In the genomic region with DNA sequence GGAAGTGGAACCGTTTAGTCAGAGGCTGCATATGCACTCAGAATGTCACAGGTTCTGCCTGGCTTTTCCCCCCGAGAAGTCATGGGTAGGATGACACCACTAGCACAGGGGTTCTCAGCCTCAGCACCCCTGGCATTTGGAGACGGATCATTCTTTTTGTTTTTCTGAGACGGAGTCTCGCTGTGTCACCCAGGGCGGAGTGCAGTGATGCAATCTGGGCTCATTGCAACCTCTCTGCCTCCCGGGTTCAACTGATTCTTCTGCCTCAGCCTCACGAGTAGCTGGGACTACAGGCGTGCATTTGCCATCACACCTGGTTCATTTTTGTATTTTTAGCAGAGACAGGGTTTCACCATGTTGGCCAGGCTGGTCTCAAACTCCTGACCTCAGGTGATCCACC, we compare ENCODE assay signal across 16 cellular contexts. TPM values are rescaled to one million over a fixed set of nuclear protein-coding genes. Genes with fewer than 3 reads are reported as not detected.
DNase-seq lines count a peak whose midpoint lies in the region; ATAC-seq, FAIRE-seq and TF ChIP-seq lines count a peak whose summit lies in the region.
"Had no signal": no experiment of that assay in that cellular context is flagged by ENCODE, and none has a peak within 500 bp of the region (broad histone marks: within the 10 kb centered on the region; RNA-seq: fewer than 3 reads in every experiment).

No MANE protein-coding gene starts in this region.

- no peaks in the 10 kb centered on the region; the same call in 1 of the 2 replicates for H3K4me1 ChIP-seq in HEK293 (ENCODE audit: control insufficient read depth, insufficient read depth, low read length)
- peaks cover 0 to 14% of the 10 kb centered on the region in 2 experiments; a peak in 3 of 5 replicates for H3K4me1 ChIP-seq in K562 (replicated peaks in 1 of 2; ENCODE audit: control insufficient read depth in 2 of 2, insufficient read depth in 2 of 2, low read length in 2 of 2)
- H3K4me1 ChIP-seq in trophoblast cell (ENCODE audit: control insufficient read depth in 1 of 2, insufficient read depth in 2 of 2, low read length in 2 of 2), result no peaks in the 10 kb centered on the region
- H3K4me1 ChIP-seq in thyroid gland, result peaks cover 0 to 9% of the 10 kb centered on the region in 2 donors

- H3K36me3 ChIP-seq in HEK293 (ENCODE audit: control insufficient read depth in 2 of 2, insufficient read depth in 1 of 2, low read length in 2 of 2), result peaks cover 28 to 37% of the 10 kb centered on the region in 2 experiments; a peak in 2 of 3 replicates
- peaks cover 27% of the 10 kb centered on the region; the same call in 2 of the 3 replicates for H3K36me3 ChIP-seq in K562 (ENCODE audit: control insufficient read depth, insufficient read depth, low read length)
- H3K36me3 ChIP-seq in trophoblast cell (ENCODE audit: control insufficient read depth in 1 of 2, insufficient read depth in 2 of 2, low read length in 2 of 2), result peaks cover 0 to 1% of the 10 kb centered on the region in 2 experiments
- H3K36me3 ChIP-seq in thyroid gland, result no peaks in the 10 kb centered on the region

- 55% methylated on average over 9 of the region's 9 CpGs for WGBS in K562 (ENCODE audit: insufficient coverage, low coverage, missing lambda C conversion rate)
- WGBS in trophoblast cell (ENCODE audit: extremely low coverage, insufficient coverage, insufficient read length), result no CpG with 5 or more reads among the region's 9 CpGs
- 93% methylated on average over 9 of the region's 9 CpGs for WGBS in thyroid gland, 2 donors

- H3K79me1 ChIP-seq in trophoblast cell (ENCODE audit: low read length), result no peaks in the 10 kb centered on the region

- ATAC-seq in K562 (no peak), GM21786 (IDR thresholded peaks at IDR 0.05; ENCODE audit: unreplicated experiment) (no peak), HG03469 (IDR thresholded peaks at IDR 0.05; ENCODE audit: unreplicated experiment) (no peak)

- CTCF ChIA-PET in HEK293 (lab: Yijun Ruan, JAX), result interaction anchor here (1.3 to 1.4 kb wide), 2 partner anchors 73 to 134 kb away, joined by 3 to 5 read pairs; no protein-coding TSS in a partner anchor
- CTCF ChIA-PET in K562 (lab: Yijun Ruan, JAX; ENCODE audit: low intra/inter-chr PET ratio), result no interaction called here

- H4K12ac ChIP-seq in trophoblast cell (ENCODE audit: low read depth, low read length), result no peak overlapping the region

- TF ChIP-seq EP300 in K562 (IDR thresholded peaks at IDR 0.05; ENCODE audit: low read length), result no peak

- H3K9me3 ChIP-seq in HEK293 (ENCODE audit: control insufficient read depth, insufficient read depth, low read depth, low read length), result no peaks in the 10 kb centered on the region
- H3K9me3 ChIP-seq in K562 (replicated peaks; ENCODE audit: control insufficient read depth, insufficient read depth, low read depth, low read length), result no peaks in the 10 kb centered on the region
- peaks cover 3% of the 10 kb centered on the region for H3K9me3 ChIP-seq in trophoblast cell (ENCODE audit: insufficient read depth, low read depth, low read length)
- H3K9me3 ChIP-seq in thyroid gland, result no peaks in the 10 kb centered on the region
- H3K9me3 ChIP-seq: BLaER1 treated with 17β-estradiol and CSF1 and Interleukin-3, amounts not matched to agents 10 nM and 100 nM had no signal

- no peak overlapping the region for H2AFZ ChIP-seq in K562 (ENCODE audit: low read depth, low read length)
- H2AFZ ChIP-seq in trophoblast cell (ENCODE audit: insufficient read depth, low read length, poor library complexity), result no peak overlapping the region

- no peaks in the 10 kb centered on the region for H3K27me3 ChIP-seq in K562 (ENCODE audit: control insufficient read depth in 2 of 2, insufficient read depth in 2 of 2, low read length in 2 of 2)
- H3K27me3 ChIP-seq in trophoblast cell (ENCODE audit: insufficient read depth, low read length), result no peaks in the 10 kb centered on the region
- no peaks in the 10 kb centered on the region for H3K27me3 ChIP-seq in thyroid gland
- H3K27me3 ChIP-seq: BLaER1 treated with 17β-estradiol and CSF1 and Interleukin-3, amounts not matched to agents 10 nM and 100 nM had no signal

- TF ChIP-seq CTCF in CD14-positive monocyte (IDR thresholded peaks at IDR 0.05) (no peak), HEK293 (tag by site-specific recombination; IDR thresholded peaks at IDR 0.05) (no peak), K562 (IDR thresholded peaks at IDR 0.05 in 2 of 3, conservative IDR thresholded peaks at IDR 0.05 in 1 of 3; ENCODE audit: insufficient read depth in 2 of 3, low read depth in 1 of 3, low read length in 3 of 3) (no peak), thyroid gland (IDR thresholded peaks at IDR 0.05) (no peak)

- POLR2A ChIA-PET in HEK293 (lab: Yijun Ruan, JAX), result interaction anchor here (0.9 kb wide), 1 partner anchor 29 kb away, joined by 3 read pairs; the partner anchor contains the start of gene BCL7A
- POLR2A ChIA-PET in K562 (lab: Yijun Ruan, JAX), result interaction anchor here (1.0 kb wide), 1 partner anchor 24 kb away, joined by 4 read pairs; no protein-coding TSS in a partner anchor

- H3K4me3 ChIP-seq in HEK293 (ENCODE audit: low read depth, low read length) (no peak overlapping the region), K562 (no peak overlapping the region), trophoblast cell (ENCODE audit: low read depth, low read length) (no peak overlapping the region), thyroid gland (replicated peaks in 1 of 3) (no peak overlapping the region)
- H3K4me3 ChIP-seq: BLaER1 treated with 17β-estradiol and CSF1 and Interleukin-3, amounts not matched to agents 10 nM and 100 nM had no signal

- no peak overlapping the region for H3K14ac ChIP-seq in trophoblast cell (ENCODE audit: low read length)

- no peak for TF ChIP-seq POLR2A in K562 (conservative IDR thresholded peaks at IDR 0.05)
- TF ChIP-seq POLR2A in thyroid gland (IDR thresholded peaks at IDR 0.05), result no peak

- H2AK5ac ChIP-seq in trophoblast cell (ENCODE audit: low read length), result no peak overlapping the region

- intact Hi-C loops in CD14-positive monocyte (cut with micrococcal nuclease), result no loop called here
- intact Hi-C loops in K562 (cut with micrococcal nuclease), result no loop called here
- intact Hi-C loops in thyroid gland (cut with DNase I), result loop anchor here (5.0 kb wide), 1 partner anchor 147 kb away; no protein-coding TSS in a partner anchor

- H3K27ac ChIP-seq in HEK293 (ENCODE audit: extremely low read depth, low read depth, low read length) (no peak overlapping the region), K562 (ENCODE audit: extremely low read depth, low read depth, low read length) (no peak overlapping the region), trophoblast cell (ENCODE audit: low read depth, low read length) (no peak overlapping the region), thyroid gland (no peak overlapping the region)
- H3K27ac ChIP-seq: HL-60 had no signal

- in situ Hi-C loops in K562 (cut with MboI), result no loop called here

- H4K20me1 ChIP-seq in K562 (replicated peaks; ENCODE audit: control insufficient read depth, insufficient read depth, low read length), result no peaks in the 10 kb centered on the region

- no peak overlapping the region for H4K91ac ChIP-seq in trophoblast cell (ENCODE audit: low read depth, low read length)

- peak overlapping the region; percentile 64 to 69 for H3K4me3 Mint-ChIP-seq in CD14-positive monocyte
- H3K4me3 Mint-ChIP-seq: CD4-positive, alpha-beta T cell had no signal

- H3K4me1 Mint-ChIP-seq in CD14-positive monocyte, result peaks cover 12% of the 10 kb centered on the region

- peak overlapping the region in 1 of 7 donors; percentile 54 for H3K27ac Mint-ChIP-seq in CD14-positive monocyte
- H3K27ac Mint-ChIP-seq: CD4-positive, alpha-beta T cell had no signal

- BruUV-seq in K562 (replicated peaks; lab: Mats Ljungman, UMichigan), result no TSS peak

- no peak overlapping the region for H3K23ac ChIP-seq in trophoblast cell (ENCODE audit: low read length)

- H3K4ac ChIP-seq in trophoblast cell (ENCODE audit: low read depth, low read length), result no peak overlapping the region

- H3K27me3 Mint-ChIP-seq in CD14-positive monocyte (ENCODE audit: low read depth in 3 of 3), result no peaks in the 10 kb centered on the region
- H3K27me3 Mint-ChIP-seq: CD4-positive, alpha-beta T cell had no signal

- TF ChIP-seq RAD21 in K562 (CRISPR knock-in tag; conservative IDR thresholded peaks at IDR 0.05 in 1 of 2, IDR thresholded peaks at IDR 0.05 in 1 of 2), result no peak

- H3K79me2 ChIP-seq in K562 (ENCODE audit: control insufficient read depth, insufficient read depth, low read length) (no peaks in the 10 kb centered on the region; the same call in 2 of the 3 replicates), trophoblast cell (ENCODE audit: control insufficient read depth, insufficient read depth, low read length, poor library complexity) (no peaks in the 10 kb centered on the region)

- peaks cover 0 to 1% (median 0%) of the 10 kb centered on the region in 7 donors for H3K9me3 Mint-ChIP-seq in CD14-positive monocyte
- H3K9me3 Mint-ChIP-seq: CD4-positive, alpha-beta T cell had no signal

- no peak overlapping the region for H2BK12ac ChIP-seq in trophoblast cell (ENCODE audit: low read length)

- H3K9ac ChIP-seq in K562 (ENCODE audit: insufficient read depth in 1 of 2, low read depth in 2 of 2, low read length in 2 of 2) (no peak overlapping the region), trophoblast cell (ENCODE audit: low read length) (no peak overlapping the region)
- H3K9ac ChIP-seq: BLaER1 treated with 17β-estradiol and CSF1 and Interleukin-3, amounts not matched to agents 10 nM and 100 nM had no signal

- peak overlapping the region; percentile 53 for H4K8ac ChIP-seq in trophoblast cell (ENCODE audit: low read depth, low read length)

- H3K36me3 Mint-ChIP-seq in CD14-positive monocyte, result peaks cover 0 to 25% of the 10 kb centered on the region in 2 donors

- no peak overlapping the region for H2BK120ac ChIP-seq in trophoblast cell (ENCODE audit: insufficient read depth, low read length, poor library complexity)

- no peaks in the 10 kb centered on the region for H3K9me1 ChIP-seq in K562 (ENCODE audit: control insufficient read depth, insufficient read depth, low read length)

- DNase-seq in CD14-positive monocyte (ENCODE audit: low spot score) (no peak), K562 (ENCODE audit: extremely low read depth in 1 of 4, low spot score in 3 of 4) (no peak), trophoblast cell (no peak), thyroid gland (no peak), NCI-H2227 treated with DMSO at 0.1 percent for 48 hours (lab: John Stamatoyannopoulos, UW) (no peak)
- DNase-seq: ACHN; Calu3; CD4-positive, alpha-beta T cell; DMS 273 treated with DMSO at 0.1 percent for 48 hours; HCEC 1CT had no signal

- FAIRE-seq in K562 (lab: Jason Lieb, UNC), result no peak
- FAIRE-seq: H1 had no signal

- H3K18ac ChIP-seq in trophoblast cell (ENCODE audit: low read length), result no peak overlapping the region

- H2BK5ac ChIP-seq in trophoblast cell (ENCODE audit: low read depth, low read length, poor library complexity), result no peak overlapping the region

- H3K4me2 ChIP-seq in K562 (ENCODE audit: insufficient read depth, low read length) (no peak overlapping the region), trophoblast cell (ENCODE audit: low read length) (no peak overlapping the region)
- H3K4me2 ChIP-seq: BLaER1 treated with 17β-estradiol and CSF1 and Interleukin-3, amounts not matched to agents 10 nM and 100 nM had no signal

RNA-seq across cellular contexts. Expression of gene BCL7A, which starts 28.1 kb away (rescaled TPM):
- polyA plus RNA-seq in CD14-positive monocyte (under 1 TPM; 0.34 to 0.79 TPM), K562 (2011; rRNA removed) (11.2 and 11.5 TPM in 2 replicates), K562 (2014; fragmentation: Illumina TruSeq; extraction: Trizol) (19.5 and 20.1 TPM in 2 replicates), K562 (2014; fragmentation: Nextera tagmentation; extraction: Ambion mirVana) (under 1 TPM; 0.25 to 0.30 TPM), K562 (2014; rRNA removed) (16.8 and 17.1 TPM in 2 replicates)
- 14.3 and 26.5 TPM in 2 replicates for total RNA-seq in K562 (2011; cell fraction: chromatin; rRNA removed; ENCODE audit: low replicate concordance)
- 14.6 and 18.5 TPM in 2 replicates for total RNA-seq in K562 (2011; cell fraction: nucleolus; rRNA removed)
- total RNA-seq in K562 (2011; cell fraction: nucleoplasm; rRNA removed), result 12.9 and 13.2 TPM in 2 replicates
- total RNA-seq in K562 (2014; rRNA removed) (16.1 and 23.1 TPM in 2 replicates), K562 (2014; rRNA removed; fragmentation: Illumina TruSeq; extraction: Trizol) (11.0 and 13.6 TPM in 2 replicates), K562 (2015; rRNA removed; fragmentation: Illumina TruSeq; extraction: Trizol) (14.9 TPM in 2 replicates), K562 (2021) (19.9 and 21.9 TPM in 2 replicates), thyroid gland (10 to 100 TPM; 18.3 to 27.2 (median 22.7) TPM)
- 13.9 and 19.9 TPM in 2 replicates for polyA plus RNA-seq in K562 (2011; cell fraction: cytosol; rRNA removed)
- polyA plus RNA-seq in K562 (2011; cell fraction: nucleus; rRNA removed), result 9.8 and 12.1 TPM in 2 replicates
- polyA plus RNA-seq in K562 (2012), result 14.5 and 17.2 TPM in 2 replicates
- polyA minus RNA-seq in K562 (2011; rRNA and poly(A)+ RNA removed), result 9.0 and 9.8 TPM in 2 replicates
- 8.2 and 11.0 TPM in 2 replicates for polyA minus RNA-seq in K562 (2011; cell fraction: cytosol; rRNA and poly(A)+ RNA removed)
- 2.8 and 4.3 TPM in 2 replicates for polyA minus RNA-seq in K562 (2011; cell fraction: nucleus; rRNA and poly(A)+ RNA removed)
- 5.1 and 5.2 TPM in 2 replicates for polyA plus RNA-seq in trophoblast cell (2013)

RNA-seq across cellular contexts. Expression of gene MLXIP, which starts 28.7 kb away (rescaled TPM):
- polyA plus RNA-seq in CD14-positive monocyte (1 to 10 TPM; 4.5 to 4.6 TPM), K562 (2011; rRNA removed) (14.4 and 20.7 TPM in 2 replicates), K562 (2014; fragmentation: Illumina TruSeq; extraction: Trizol) (40.7 and 46.7 TPM in 2 replicates), K562 (2014; fragmentation: Nextera tagmentation; extraction: Ambion mirVana) (1 to 10 TPM; 2.2 to 3.8 TPM), K562 (2014; rRNA removed) (26.0 and 26.5 TPM in 2 replicates)
- 289 and 513 TPM in 2 replicates for total RNA-seq in K562 (2011; cell fraction: chromatin; rRNA removed; ENCODE audit: low replicate concordance)
- total RNA-seq in K562 (2011; cell fraction: nucleolus; rRNA removed), result 197 and 203 TPM in 2 replicates
- total RNA-seq in K562 (2011; cell fraction: nucleoplasm; rRNA removed), result 215 and 311 TPM in 2 replicates
- total RNA-seq in K562 (2014; rRNA removed) (14.7 and 36.9 TPM in 2 replicates), K562 (2014; rRNA removed; fragmentation: Illumina TruSeq; extraction: Trizol) (13.8 and 18.1 TPM in 2 replicates), K562 (2015; rRNA removed; fragmentation: Illumina TruSeq; extraction: Trizol) (25.8 and 28.9 TPM in 2 replicates), K562 (2021) (65.8 and 66.3 TPM in 2 replicates), thyroid gland (10 to 100 TPM; 34.0 to 70.1 (median 46.2) TPM)
- polyA plus RNA-seq in K562 (2011; cell fraction: cytosol; rRNA removed), result 9.9 and 11.6 TPM in 2 replicates
- 78.1 and 99.4 TPM in 2 replicates for polyA plus RNA-seq in K562 (2011; cell fraction: nucleus; rRNA removed)
- 33.1 and 37.7 TPM in 2 replicates for polyA plus RNA-seq in K562 (2012)
- polyA minus RNA-seq in K562 (2011; rRNA and poly(A)+ RNA removed), result 20.9 and 23.5 TPM in 2 replicates
- polyA minus RNA-seq in K562 (2011; cell fraction: cytosol; rRNA and poly(A)+ RNA removed), result 51.8 and 60.9 TPM in 2 replicates
- 61.8 and 88.5 TPM in 2 replicates for polyA minus RNA-seq in K562 (2011; cell fraction: nucleus; rRNA and poly(A)+ RNA removed)
- polyA plus RNA-seq in trophoblast cell (2013), result 28.9 and 29.4 TPM in 2 replicates
